In genomic region chr12:100668939-100669536, GRCh38 we compare ENCODE assay signal across 8 cellular contexts.
DNase-seq lines count a peak whose midpoint lies in the region; ATAC-seq lines count a peak whose summit lies in the region.

No MANE protein-coding gene starts in this region.

- ATAC-seq in GM19372 (IDR thresholded peaks at IDR 0.05; ENCODE audit: low read depth, unreplicated experiment) (peak; percentile 76), HG03439 (IDR thresholded peaks at IDR 0.05; ENCODE audit: unreplicated experiment) (peak; percentile 81), aorta (ENCODE audit: low FRiP score) (peak; percentile 49)

- H3K27ac ChIP-seq in aorta (ENCODE audit: low read depth in 1 of 2, low read length in 2 of 2), result no peak overlapping the region

- 32 to 33% methylated on average over 9 of the region's 9 CpGs for WGBS in aorta, 2 donors

- no peaks in the 10 kb centered on the region for H3K4me1 ChIP-seq in aorta (ENCODE audit: control insufficient read depth in 1 of 2, insufficient read depth in 2 of 2, low read length in 2 of 2)

- H3K36me3 ChIP-seq in aorta (ENCODE audit: control insufficient read depth in 1 of 2, insufficient read depth in 2 of 2, low read length in 1 of 2), result no peaks in the 10 kb centered on the region

- no peaks in the 10 kb centered on the region for H3K27me3 ChIP-seq in aorta (ENCODE audit: control insufficient read depth in 1 of 2, insufficient read depth in 2 of 2, low read length in 1 of 2)

- no peak overlapping the region for H3K4me3 ChIP-seq in aorta (ENCODE audit: low read length in 2 of 2)

- intact Hi-C loops in aorta (cut with DNase I), result no loop called here

- in situ Hi-C loops in Caki2 (cut with HindIII; ENCODE audit: low pct_unique_long_range_greater_than_20kb, low sequenced_read_pairs), result no loop called here

- no peaks in the 10 kb centered on the region for H3K9me3 ChIP-seq in aorta (ENCODE audit: control insufficient read depth, low read length)

- peak; percentile 45 for DNase-seq in Caki2 (ENCODE audit: low read depth)
- peak; percentile 8 for DNase-seq in NCI-H446 treated with DMSO at 0.1 percent for 48 hours (lab: John Stamatoyannopoulos, UW)
- DNase-seq in activated CD8-positive, alpha-beta memory T cell treated with anti-CD3 and anti-CD28 coated beads for 24 hours, result peak; percentile 73
- DNase-seq in fibroblast of peridontal ligament (ENCODE audit: extremely low read depth), result peak; percentile 50
- peak in 48 of 56 donors; percentile 2 to 80 (median 28) for DNase-seq in nucleus accumbens (lab: John Stamatoyannopoulos, UW)
- peak; percentile 69 to 79 for DNase-seq in aorta

Comparison
In these comparisons a context has a peak if more than half of its experiments do, and no peak if none do; other contexts are left out.
1. DNase-seq: peak in every context shown above with its lines; median percentile 74 in aorta; 73 in activated CD8-positive, alpha-beta memory T cell treated with anti-CD3 and anti-CD28 coated beads for 24 hours; 50 in fibroblast of peridontal ligament; 45 in Caki2; 28 in nucleus accumbens; 8 in NCI-H446 treated with DMSO at 0.1 percent for 48 hours.